Comparison of ENCODE assay signal across 27 cellular contexts in genomic region chr2:145587922-145588321, GRCh38.
"Had no signal": no experiment of that assay in that cellular context is flagged by ENCODE, and none has a peak within 500 bp of the region (broad histone marks: within the 10 kb centered on the region; RNA-seq: fewer than 3 reads in every experiment).

No MANE protein-coding gene starts in this region.

- H3K27ac Mint-ChIP-seq: immature natural killer cell; mesothelial cell of epicardium; natural killer cell; progenitor cell of endocrine pancreas; stimulated activated naive B cell treated with anti-CD40 and anti-IgM and Interleukin-4, amounts not matched to agents 10 μg/mL and 1 μg/mL and 100 μg/mL, for 72 hours had no signal

- H3K4me1 ChIP-seq: left lung, lower lobe of right lung, right atrium auricular region, right lobe of liver, stomach, testis, thyroid gland, transverse colon, upper lobe of left lung, vagina had no signal

- H3K9me3 ChIP-seq: left lung, lower lobe of right lung, ovary, right atrium auricular region, right lobe of liver, stomach, testis, thyroid gland, transverse colon, upper lobe of left lung, vagina had no signal

- H3K9me3 Mint-ChIP-seq: immature natural killer cell; mesothelial cell of epicardium; naive B cell; natural killer cell; stimulated activated naive B cell treated with anti-CD40 and anti-IgM and Interleukin-4, amounts not matched to agents 10 μg/mL and 1 μg/mL and 100 μg/mL, for 72 hours had no signal

- H3K36me3 Mint-ChIP-seq: immature natural killer cell, mesothelial cell of epicardium, naive B cell, natural killer cell had no signal

- H3K4me3 ChIP-seq: left lung, lower lobe of right lung, ovary, right atrium auricular region, right lobe of liver, stomach, testis, thyroid gland, transverse colon, upper lobe of left lung, vagina had no signal

- ATAC-seq: left colon; left lung; lower lobe of right lung; natural killer cell; right lobe of liver; stimulated activated naive B cell treated with anti-CD40 and anti-IgM and Interleukin-4, amounts not matched to agents 10 μg/mL and 1 μg/mL and 100 μg/mL, for 72 hours; stimulated activated naive CD8-positive, alpha-beta T cell treated with anti-CD3 and anti-CD28 coated beads, Interleukin-15, Interleukin-2, amounts not matched to agents 100 U/mL and 50 U/mL, for 24 hours had no signal

- H3K4me1 Mint-ChIP-seq: immature natural killer cell, natural killer cell had no signal

- H3K27me3 Mint-ChIP-seq: naive B cell; progenitor cell of endocrine pancreas; stimulated activated naive B cell treated with anti-CD40 and anti-IgM and Interleukin-4, amounts not matched to agents 10 μg/mL and 1 μg/mL and 100 μg/mL, for 72 hours had no signal

- H3K27ac ChIP-seq: left lung, lower lobe of right lung, ovary, right atrium auricular region, right lobe of liver, stomach, testis, thyroid gland, transverse colon, upper lobe of left lung, vagina had no signal

- H3K36me3 ChIP-seq: left lung, lower lobe of right lung, ovary, right atrium auricular region, right lobe of liver, stomach, thyroid gland, transverse colon, upper lobe of left lung, vagina had no signal

- DNase-seq: hypothalamus; immature natural killer cell; kidney; left colon; left lung; lower lobe of right lung; mammary epithelial cell; mesenchymal stem cell; naive B cell; natural killer cell; ovary; right lobe of liver; stimulated activated CD4-positive, alpha-beta T cell treated with anti-CD3 and anti-CD28 coated beads, Interleukin-12 subunit alpha, Interleukin-12 subunit beta, amount 100 ng/mL, for 4 hours; stimulated activated CD4-positive, alpha-beta T cell treated with anti-CD3 and anti-CD28 coated beads, Interleukin-15, amount 100 ng/mL, for 24 hours; stimulated activated CD4-positive, alpha-beta T cell treated with anti-CD3 and anti-CD28 coated beads, Interleukin-2, amount 100 ng/mL, for 24 hours; stimulated activated CD4-positive, alpha-beta T cell treated with anti-CD3 and anti-CD28 coated beads, Interleukin-4, amount 100 ng/mL, for 1 hour; stimulated activated naive B cell treated with anti-CD40 and anti-IgM and Interleukin-4, amounts not matched to agents 10 μg/mL and 1 μg/mL and 100 μg/mL, for 72 hours; stimulated activated naive CD8-positive, alpha-beta T cell treated with anti-CD3 and anti-CD28 coated beads, Interleukin-15, Interleukin-2, amounts not matched to agents 100 U/mL and 50 U/mL, for 24 hours; stomach; testis; thyroid gland; transverse colon; upper lobe of left lung had no signal

- H3K4me3 Mint-ChIP-seq: immature natural killer cell; mesothelial cell of epicardium; natural killer cell; stimulated activated naive B cell treated with anti-CD40 and anti-IgM and Interleukin-4, amounts not matched to agents 10 μg/mL and 1 μg/mL and 100 μg/mL, for 72 hours had no signal

- H3K27me3 ChIP-seq: left lung, ovary, right atrium auricular region, right lobe of liver, stomach, testis, thyroid gland, transverse colon, upper lobe of left lung, vagina had no signal
